ENCODE assay signal across 9 cellular contexts in the genomic region with DNA sequence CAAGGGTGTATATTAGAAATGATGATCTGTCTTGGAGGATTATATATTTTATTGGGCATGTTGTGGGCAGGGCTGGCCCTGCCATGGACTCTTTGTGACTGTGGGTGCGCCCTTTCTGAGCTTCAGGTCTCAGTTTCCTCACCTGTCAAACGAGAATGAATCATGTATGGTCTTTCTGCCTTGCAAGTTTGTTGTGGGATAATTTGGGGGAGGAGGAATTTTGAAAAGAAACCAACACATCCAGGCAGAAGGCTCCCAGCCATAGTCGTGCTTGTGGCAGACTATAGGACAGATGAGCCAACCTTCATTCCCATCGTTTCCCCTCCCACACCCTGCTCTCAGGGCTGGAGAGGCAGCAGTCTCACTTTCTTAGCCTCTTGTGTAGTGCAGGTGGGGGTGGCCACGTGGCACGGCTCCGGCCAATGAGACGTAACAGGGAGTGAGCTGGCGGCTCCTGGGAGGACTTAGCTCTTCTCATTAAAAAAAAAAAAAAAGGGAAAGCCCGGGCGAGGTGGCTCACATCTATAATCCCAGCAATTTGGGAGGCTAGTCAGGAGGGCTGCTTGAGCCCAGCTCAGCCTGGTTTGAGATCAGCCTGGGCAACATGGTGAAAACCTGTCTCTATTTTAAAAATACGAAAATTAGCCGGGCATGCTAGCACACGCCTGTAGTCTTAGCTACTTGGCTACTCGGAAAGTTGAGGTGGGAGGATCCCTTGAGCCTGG.
A peak's percentile ranks its signal among the peaks of the same experiment; 100 is the strongest.
DNase-seq lines count a peak whose midpoint lies in the region; ATAC-seq and TF ChIP-seq lines count a peak whose summit lies in the region.
"Had no signal": no experiment of that assay in that cellular context is flagged by ENCODE, and none has a peak within 500 bp of the region (broad histone marks: within the 10 kb centered on the region; RNA-seq: fewer than 3 reads in every experiment).

No MANE protein-coding gene starts in this region.

- H3K4me1 ChIP-seq in RWPE2 (ENCODE audit: insufficient read depth, poor library complexity, severe bottlenecking), result peaks cover 20% of the 10 kb centered on the region

- H3K9me3 ChIP-seq in RWPE2 (ENCODE audit: severe bottlenecking), result no peaks in the 10 kb centered on the region

- intact Hi-C loops in activated CD4-positive, alpha-beta T cell treated with anti-CD3 and anti-CD28 coated beads, Interleukin-2, amount 10 ng/mL, durations not matched to agents 24 days and 14 days (cut with micrococcal nuclease), result loop anchor here (5.0 kb wide), 1 partner anchor 53 kb away; no protein-coding TSS in a partner anchor

- ATAC-seq in RWPE2 (ENCODE audit: low read depth) (peak; percentile 78), HG02938 (IDR thresholded peaks at IDR 0.05; ENCODE audit: unreplicated experiment) (no peak)
- no peak for ATAC-seq in stimulated activated memory B cell treated with anti-CD40 and anti-IgM and Interleukin-4, amounts not matched to agents 10 μg/mL and 1 μg/mL and 100 μg/mL, for 72 hours

- peaks cover 8% of the 10 kb centered on the region for H3K4me1 Mint-ChIP-seq in stimulated activated memory B cell treated with anti-CD40 and anti-IgM and Interleukin-4, amounts not matched to agents 10 μg/mL and 1 μg/mL and 100 μg/mL, for 72 hours
- H3K4me1 Mint-ChIP-seq in activated CD4-positive, alpha-beta T cell treated with anti-CD3 and anti-CD28 coated beads, Interleukin-2, amount 10 ng/mL, durations not matched to agents 24 days and 14 days, result peaks cover 5% of the 10 kb centered on the region

- TF ChIP-seq CTCF in RWPE2 (IDR thresholded peaks at IDR 0.05; ENCODE audit: poor library complexity, severe bottlenecking), result no peak

- peaks cover under 1% of the 10 kb centered on the region for H3K9me3 Mint-ChIP-seq in stimulated activated memory B cell treated with anti-CD40 and anti-IgM and Interleukin-4, amounts not matched to agents 10 μg/mL and 1 μg/mL and 100 μg/mL, for 72 hours
- H3K9me3 Mint-ChIP-seq in activated CD4-positive, alpha-beta T cell treated with anti-CD3 and anti-CD28 coated beads, Interleukin-2, amount 10 ng/mL, durations not matched to agents 24 days and 14 days, result no peaks in the 10 kb centered on the region

- no peak overlapping the region for H3K4me3 ChIP-seq in RWPE2 (ENCODE audit: severe bottlenecking)

- peaks cover 2% of the 10 kb centered on the region for H3K36me3 Mint-ChIP-seq in stimulated activated memory B cell treated with anti-CD40 and anti-IgM and Interleukin-4, amounts not matched to agents 10 μg/mL and 1 μg/mL and 100 μg/mL, for 72 hours
- no peaks in the 10 kb centered on the region for H3K36me3 Mint-ChIP-seq in activated CD4-positive, alpha-beta T cell treated with anti-CD3 and anti-CD28 coated beads, Interleukin-2, amount 10 ng/mL, durations not matched to agents 24 days and 14 days (ENCODE audit: low read depth)

- H3K27me3 Mint-ChIP-seq in stimulated activated memory B cell treated with anti-CD40 and anti-IgM and Interleukin-4, amounts not matched to agents 10 μg/mL and 1 μg/mL and 100 μg/mL, for 72 hours, result peaks cover 45% of the 10 kb centered on the region
- H3K27me3 Mint-ChIP-seq in activated CD4-positive, alpha-beta T cell treated with anti-CD3 and anti-CD28 coated beads, Interleukin-2, amount 10 ng/mL, durations not matched to agents 24 days and 14 days, result no peaks in the 10 kb centered on the region

- H3K27ac Mint-ChIP-seq in stimulated activated memory B cell treated with anti-CD40 and anti-IgM and Interleukin-4, amounts not matched to agents 10 μg/mL and 1 μg/mL and 100 μg/mL, for 72 hours, result no peak overlapping the region
- no peak overlapping the region for H3K27ac Mint-ChIP-seq in activated CD4-positive, alpha-beta T cell treated with anti-CD3 and anti-CD28 coated beads, Interleukin-2, amount 10 ng/mL, durations not matched to agents 24 days and 14 days

- peak overlapping the region; percentile 61 for H3K27ac ChIP-seq in RWPE2 (ENCODE audit: poor library complexity, severe bottlenecking)

- no peaks in the 10 kb centered on the region for H3K27me3 ChIP-seq in RWPE2 (ENCODE audit: insufficient read depth, poor library complexity, severe bottlenecking)

- DNase-seq in AG20443 (ENCODE audit: low spot score), result peak; percentile 50
- DNase-seq in HPDE6-E6E7 (ENCODE audit: extremely low spot score), result peak; percentile 89
- peak; percentile 56 for DNase-seq in RWPE2 (ENCODE audit: low spot score)
- DNase-seq in iPS-NIHi7 (ENCODE audit: extremely low spot score), result peak; percentile 91
- no peak for DNase-seq in NCI-H1930 (lab: John Stamatoyannopoulos, UW)
- no peak for DNase-seq in activated CD4-positive, alpha-beta T cell treated with anti-CD3 and anti-CD28 coated beads, Interleukin-2, amount 10 ng/mL, durations not matched to agents 24 days and 14 days
- DNase-seq: Karpas-422 had no signal

- H3K4me3 Mint-ChIP-seq in stimulated activated memory B cell treated with anti-CD40 and anti-IgM and Interleukin-4, amounts not matched to agents 10 μg/mL and 1 μg/mL and 100 μg/mL, for 72 hours, result no peak overlapping the region
- H3K4me3 Mint-ChIP-seq in activated CD4-positive, alpha-beta T cell treated with anti-CD3 and anti-CD28 coated beads, Interleukin-2, amount 10 ng/mL, durations not matched to agents 24 days and 14 days, result no peak overlapping the region

- no peaks in the 10 kb centered on the region for H3K36me3 ChIP-seq in RWPE2 (ENCODE audit: low read depth)

Comparison
In these comparisons a context has a peak if more than half of its experiments do, and no peak if none do; other contexts are left out.
1. DNase-seq: peak in AG20443 (single experiment), HPDE6-E6E7 (single experiment), RWPE2 (single experiment) and iPS-NIHi7 (single experiment); none in NCI-H1930 (0 of 2) and activated CD4-positive, alpha-beta T cell treated with anti-CD3 and anti-CD28 coated beads, Interleukin-2, amount 10 ng/mL, durations not matched to agents 24 days and 14 days (single experiment).